In the genomic region with DNA sequence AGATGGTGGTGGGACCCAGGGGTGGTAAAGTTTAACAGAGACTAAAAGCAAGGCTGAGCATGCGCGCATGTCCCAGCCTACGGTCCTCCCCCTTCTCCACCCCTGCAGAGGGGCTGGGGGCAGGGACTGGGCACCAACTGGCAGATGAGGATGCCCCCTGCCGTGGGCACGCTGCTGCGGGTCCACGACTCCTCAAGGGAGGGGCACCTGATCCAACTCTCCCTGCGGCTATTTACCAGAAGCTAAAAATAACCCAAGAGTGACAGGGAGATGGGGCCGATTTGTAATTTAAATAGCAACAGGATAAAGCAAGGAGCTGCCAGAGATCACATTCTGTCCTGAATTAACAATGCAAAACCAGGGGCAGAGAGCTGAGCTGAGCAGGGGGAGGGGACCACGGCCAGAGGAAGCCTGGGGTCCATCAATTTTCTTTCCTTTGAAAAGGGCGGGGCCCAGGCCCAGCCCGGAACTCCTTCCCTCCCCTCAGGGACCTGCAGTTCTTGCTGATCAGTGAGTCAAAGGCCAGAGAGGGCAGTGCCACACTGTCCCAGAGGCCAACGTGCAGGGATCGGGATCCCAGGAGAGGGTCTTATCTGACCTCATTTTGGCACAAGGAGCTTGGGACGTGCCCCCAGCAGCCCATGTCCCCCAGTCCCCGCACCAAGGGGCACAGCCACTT, we compare ENCODE assay signal across 9 cellular contexts. TPM values are rescaled to one million over a fixed set of nuclear protein-coding genes. Genes with fewer than 3 reads are reported as not detected.
A peak's percentile ranks its signal among the peaks of the same experiment; 100 is the strongest.
DNase-seq lines count a peak whose midpoint lies in the region; ATAC-seq and TF ChIP-seq lines count a peak whose summit lies in the region.
"Had no signal": no experiment of that assay in that cellular context is flagged by ENCODE, and none has a peak within 500 bp of the region (broad histone marks: within the 10 kb centered on the region; RNA-seq: fewer than 3 reads in every experiment).

No MANE protein-coding gene starts in this region.

- H3K36me3 ChIP-seq in smooth muscle cell (ENCODE audit: low read depth) = no peaks in the 10 kb centered on the region

- DNase-seq in KBM-7 = peak; percentile 40
- peak; percentile 56 for DNase-seq in SK-MEL-5 (ENCODE audit: low read depth, low spot score)
- peak; percentile 96 for DNase-seq in iPS DF 19.7 (ENCODE audit: low read depth, low spot score)
- DNase-seq in smooth muscle cell (lab: John Stamatoyannopoulos, UW; ENCODE audit: unreplicated experiment) = no peak
- DNase-seq: activated CD4-positive, alpha-beta memory T cell treated with anti-CD3 and anti-CD28 coated beads for 36 hours had no signal

- in situ Hi-C loops in KBM-7 (cut with MboI; ENCODE audit: low pct_unique_long_range_greater_than_20kb, low sequenced_read_pairs) = no loop called here
- in situ Hi-C loops in SK-MEL-5 (cut with HindIII; ENCODE audit: low pct_unique_long_range_greater_than_20kb, low sequenced_read_pairs) = no loop called here

- H3K27ac ChIP-seq in smooth muscle cell (ENCODE audit: low read depth) = no peak overlapping the region

- peaks cover 5% of the 10 kb centered on the region for H3F3A ChIP-seq in smooth muscle cell (ENCODE audit: low read depth)

- H3K9me3 ChIP-seq in smooth muscle cell (replicated peaks; ENCODE audit: low read depth) = no peaks in the 10 kb centered on the region

- H3K4me1 ChIP-seq in smooth muscle cell (ENCODE audit: low read depth) = peaks cover 22% of the 10 kb centered on the region

- no peak for TF ChIP-seq CTCF in smooth muscle cell (IDR thresholded peaks at IDR 0.05; ENCODE audit: borderline replicate concordance, insufficient read depth, poor library complexity, severe bottlenecking)

- H3K4me2 ChIP-seq in smooth muscle cell = peak overlapping the region; percentile 81

- peak overlapping the region; percentile 44 for H2AFZ ChIP-seq in smooth muscle cell (ENCODE audit: low read depth)

- H3K4me3 ChIP-seq in smooth muscle cell = peak overlapping the region; percentile 27

- H3K27me3 ChIP-seq in smooth muscle cell (ENCODE audit: low read depth) = no peaks in the 10 kb centered on the region

- no peaks in the 10 kb centered on the region for H3K79me2 ChIP-seq in smooth muscle cell (ENCODE audit: low read depth)

- H4K20me1 ChIP-seq in smooth muscle cell (ENCODE audit: low read depth) = no peaks in the 10 kb centered on the region

- 13% methylated on average over 16 of the region's 16 CpGs for WGBS in smooth muscle cell (ENCODE audit: low lambda C conversion rate)

- no peak for ATAC-seq in GM21390 (IDR thresholded peaks at IDR 0.05; ENCODE audit: unreplicated experiment)
- ATAC-seq in HG03097 (IDR thresholded peaks at IDR 0.05; ENCODE audit: low FRiP score, unreplicated experiment) = no peak
- no peak for ATAC-seq in GM21367 (IDR thresholded peaks at IDR 0.05; ENCODE audit: unreplicated experiment)
- no peak for ATAC-seq in GM19455 (IDR thresholded peaks at IDR 0.05; ENCODE audit: unreplicated experiment)

- no peak overlapping the region for H3K9ac ChIP-seq in smooth muscle cell (ENCODE audit: low read depth)

RNA-seq across cellular contexts. Expression of a gene that starts 8.1 kb away (rescaled TPM):
- total RNA-seq in SK-MEL-5 (2014; rRNA removed; shearing (Covaris generic)) = 23.0 and 27.6 TPM in 2 replicates
- 69.7 and 79.3 TPM in 2 replicates for polyA plus RNA-seq in SK-MEL-5 (2015; cell fraction: cytosol; rRNA removed)
- 137 and 152 TPM in 2 replicates for polyA plus RNA-seq in SK-MEL-5 (2015; cell fraction: nucleus; rRNA removed)
- total RNA-seq in smooth muscle cell = 32.2 and 42.1 TPM in 2 replicates
- polyA plus RNA-seq in smooth muscle cell = 30.7 and 52.0 TPM in 2 replicates

RNA-seq across cellular contexts. Expression of a gene that starts 42.3 kb away (rescaled TPM):
- total RNA-seq in SK-MEL-5 (2014; rRNA removed; shearing (Covaris generic)) = 3.1 and 4.7 TPM in 2 replicates
- polyA plus RNA-seq in SK-MEL-5 (2015; cell fraction: cytosol; rRNA removed) = 2.4 and 5.1 TPM in 2 replicates
- 2.3 and 14.6 TPM in 2 replicates for polyA plus RNA-seq in SK-MEL-5 (2015; cell fraction: nucleus; rRNA removed)
- 403 and 490 TPM in 2 replicates for total RNA-seq in smooth muscle cell
- polyA plus RNA-seq in smooth muscle cell = 667 and 755 TPM in 2 replicates

RNA-seq across cellular contexts. Expression of a gene that starts 52.4 kb away (rescaled TPM):
- 1.9 and 2.7 TPM in 2 replicates for total RNA-seq in SK-MEL-5 (2014; rRNA removed; shearing (Covaris generic))
- 1.6 and 2.2 TPM in 2 replicates for polyA plus RNA-seq in SK-MEL-5 (2015; cell fraction: cytosol; rRNA removed)
- polyA plus RNA-seq in SK-MEL-5 (2015; cell fraction: nucleus; rRNA removed) = not detected in 2 replicates
- total RNA-seq in smooth muscle cell = 4.7 and 5.6 TPM in 2 replicates
- polyA plus RNA-seq in smooth muscle cell = 11.1 and 20.0 TPM in 2 replicates
- total RNA-seq: activated CD4-positive, alpha-beta memory T cell treated with anti-CD3 and anti-CD28 coated beads for 36 hours had no signal

Comparison
In these comparisons a context has a peak if more than half of its experiments do, and no peak if none do; other contexts are left out.
1. RNA of a gene that starts 42.3 kb away (total RNA-seq): 403 to 490 TPM in smooth muscle cell; 3.1 to 4.7 TPM in SK-MEL-5; every median in the first group is over 10 times any median in the second.